ENCODE assay signal across 1 cellular context in the genomic region with DNA sequence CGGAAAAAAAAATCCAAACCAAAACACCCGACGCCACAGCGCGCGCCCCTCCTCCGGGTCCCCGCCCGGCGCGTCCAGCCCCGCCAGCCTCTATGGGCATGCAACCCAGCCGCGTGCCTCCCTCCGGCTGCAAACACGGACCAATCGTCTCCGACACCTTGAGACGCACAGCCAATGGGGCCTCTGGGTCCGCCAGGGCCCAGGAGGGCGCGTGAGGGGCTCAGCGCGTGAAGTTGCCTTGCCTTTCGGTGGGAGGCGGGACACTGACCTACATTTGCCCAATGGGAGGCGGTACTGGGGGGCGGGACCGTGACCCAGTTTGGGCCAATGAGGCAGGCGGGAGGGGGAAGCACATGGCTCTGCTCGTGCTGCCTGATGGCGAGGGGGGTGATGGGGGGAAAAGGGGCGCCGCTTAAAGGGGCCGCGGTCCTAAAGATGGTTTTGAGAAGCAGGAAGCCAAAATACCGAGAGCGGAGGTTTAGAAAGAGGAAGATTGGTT.
A peak's percentile ranks its signal among the peaks of the same experiment; 100 is the strongest.
TF ChIP-seq lines count a peak whose summit lies in the region.

No MANE protein-coding gene starts in this region.

TF ChIP-seq in HEK293, 187 proteins besides CTCF, POLR2A, EP300 and RAD21 (continued from another document and continues in another):
- TF ChIP-seq, protein P1, sequence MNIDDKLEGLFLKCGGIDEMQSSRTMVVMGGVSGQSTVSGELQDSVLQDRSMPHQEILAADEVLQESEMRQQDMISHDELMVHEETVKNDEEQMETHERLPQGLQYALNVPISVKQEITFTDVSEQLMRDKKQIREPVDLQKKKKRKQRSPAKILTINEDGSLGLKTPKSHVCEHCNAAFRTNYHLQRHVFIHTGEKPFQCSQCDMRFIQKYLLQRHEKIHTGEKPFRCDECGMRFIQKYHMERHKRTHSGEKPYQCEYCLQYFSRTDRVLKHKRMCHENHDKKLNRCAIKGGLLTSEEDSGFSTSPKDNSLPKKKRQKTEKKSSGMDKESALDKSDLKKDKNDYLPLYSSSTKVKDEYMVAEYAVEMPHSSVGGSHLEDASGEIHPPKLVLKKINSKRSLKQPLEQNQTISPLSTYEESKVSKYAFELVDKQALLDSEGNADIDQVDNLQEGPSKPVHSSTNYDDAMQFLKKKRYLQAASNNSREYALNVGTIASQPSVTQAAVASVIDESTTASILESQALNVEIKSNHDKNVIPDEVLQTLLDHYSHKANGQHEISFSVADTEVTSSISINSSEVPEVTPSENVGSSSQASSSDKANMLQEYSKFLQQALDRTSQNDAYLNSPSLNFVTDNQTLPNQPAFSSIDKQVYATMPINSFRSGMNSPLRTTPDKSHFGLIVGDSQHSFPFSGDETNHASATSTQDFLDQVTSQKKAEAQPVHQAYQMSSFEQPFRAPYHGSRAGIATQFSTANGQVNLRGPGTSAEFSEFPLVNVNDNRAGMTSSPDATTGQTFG (tag by site-specific recombination; IDR thresholded peaks at IDR 0.05; ENCODE audit: borderline replicate concordance) = no peak
- TF ChIP-seq ZNF785 (tag by site-specific recombination; IDR thresholded peaks at IDR 0.05) = no peak
- no peak for TF ChIP-seq ZNF221 (tag by site-specific recombination; IDR thresholded peaks at IDR 0.05; ENCODE audit: borderline replicate concordance)
- no peak for TF ChIP-seq ZSCAN23 (tag by site-specific recombination; IDR thresholded peaks at IDR 0.05)
- TF ChIP-seq, protein P2, sequence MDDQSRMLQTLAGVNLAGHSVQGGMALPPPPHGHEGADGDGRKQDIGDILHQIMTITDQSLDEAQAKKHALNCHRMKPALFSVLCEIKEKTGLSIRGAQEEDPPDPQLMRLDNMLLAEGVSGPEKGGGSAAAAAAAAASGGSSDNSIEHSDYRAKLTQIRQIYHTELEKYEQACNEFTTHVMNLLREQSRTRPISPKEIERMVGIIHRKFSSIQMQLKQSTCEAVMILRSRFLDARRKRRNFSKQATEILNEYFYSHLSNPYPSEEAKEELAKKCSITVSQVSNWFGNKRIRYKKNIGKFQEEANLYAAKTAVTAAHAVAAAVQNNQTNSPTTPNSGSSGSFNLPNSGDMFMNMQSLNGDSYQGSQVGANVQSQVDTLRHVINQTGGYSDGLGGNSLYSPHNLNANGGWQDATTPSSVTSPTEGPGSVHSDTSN (CRISPR knock-in tag; IDR thresholded peaks at IDR 0.05) = no peak; the same call in 1 of the 2 replicates
- no peak for TF ChIP-seq ZEB2 (tag by site-specific recombination; IDR thresholded peaks at IDR 0.05)
- no peak for TF ChIP-seq ZNF292 (tag by site-specific recombination; IDR thresholded peaks at IDR 0.05; ENCODE audit: borderline replicate concordance, low read depth)
- no peak for TF ChIP-seq ZNF23 (tag by site-specific recombination; IDR thresholded peaks at IDR 0.05; ENCODE audit: borderline replicate concordance)
- TF ChIP-seq ZBTB1 (tag by site-specific recombination; IDR thresholded peaks at IDR 0.05) = no peak
- TF ChIP-seq ZNF174 (tag by site-specific recombination; IDR thresholded peaks at IDR 0.05) = no peak
- TF ChIP-seq ZNF610 (tag by site-specific recombination; IDR thresholded peaks at IDR 0.05; ENCODE audit: borderline replicate concordance) = no peak
- TF ChIP-seq ZBTB20 (tag by site-specific recombination; IDR thresholded peaks at IDR 0.05) = peak; percentile 90; the same call in 1 of the 2 replicates
- TF ChIP-seq ZNF624 (tag by site-specific recombination; IDR thresholded peaks at IDR 0.05) = no peak
- no peak for TF ChIP-seq ZNF248 (tag by site-specific recombination; IDR thresholded peaks at IDR 0.05)
- no peak for TF ChIP-seq GLI2 (tag by site-specific recombination; IDR thresholded peaks at IDR 0.05; ENCODE audit: borderline replicate concordance, low read depth)
- TF ChIP-seq, protein P3, sequence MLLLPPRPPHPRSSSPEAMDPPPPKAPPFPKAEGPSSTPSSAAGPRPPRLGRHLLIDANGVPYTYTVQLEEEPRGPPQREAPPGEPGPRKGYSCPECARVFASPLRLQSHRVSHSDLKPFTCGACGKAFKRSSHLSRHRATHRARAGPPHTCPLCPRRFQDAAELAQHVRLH (tag by site-specific recombination; IDR thresholded peaks at IDR 0.05) = no peak
- TF ChIP-seq ZNF169 (tag by site-specific recombination; IDR thresholded peaks at IDR 0.05) = no peak
- no peak for TF ChIP-seq ZFP3 (tag by site-specific recombination; IDR thresholded peaks at IDR 0.05; ENCODE audit: low read depth)
- TF ChIP-seq, protein P4, sequence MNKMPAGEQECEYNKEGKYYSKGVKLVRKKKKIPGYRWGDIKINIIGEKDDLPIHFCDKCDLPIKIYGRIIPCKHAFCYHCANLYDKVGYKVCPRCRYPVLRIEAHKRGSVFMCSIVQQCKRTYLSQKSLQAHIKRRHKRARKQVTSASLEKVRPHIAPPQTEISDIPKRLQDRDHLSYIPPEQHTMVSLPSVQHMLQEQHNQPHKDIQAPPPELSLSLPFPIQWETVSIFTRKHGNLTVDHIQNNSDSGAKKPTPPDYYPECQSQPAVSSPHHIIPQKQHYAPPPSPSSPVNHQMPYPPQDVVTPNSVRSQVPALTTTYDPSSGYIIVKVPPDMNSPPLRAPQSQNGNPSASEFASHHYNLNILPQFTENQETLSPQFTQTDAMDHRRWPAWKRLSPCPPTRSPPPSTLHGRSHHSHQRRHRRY (tag by site-specific recombination; IDR thresholded peaks at IDR 0.05) = no peak
- TF ChIP-seq, protein P5, sequence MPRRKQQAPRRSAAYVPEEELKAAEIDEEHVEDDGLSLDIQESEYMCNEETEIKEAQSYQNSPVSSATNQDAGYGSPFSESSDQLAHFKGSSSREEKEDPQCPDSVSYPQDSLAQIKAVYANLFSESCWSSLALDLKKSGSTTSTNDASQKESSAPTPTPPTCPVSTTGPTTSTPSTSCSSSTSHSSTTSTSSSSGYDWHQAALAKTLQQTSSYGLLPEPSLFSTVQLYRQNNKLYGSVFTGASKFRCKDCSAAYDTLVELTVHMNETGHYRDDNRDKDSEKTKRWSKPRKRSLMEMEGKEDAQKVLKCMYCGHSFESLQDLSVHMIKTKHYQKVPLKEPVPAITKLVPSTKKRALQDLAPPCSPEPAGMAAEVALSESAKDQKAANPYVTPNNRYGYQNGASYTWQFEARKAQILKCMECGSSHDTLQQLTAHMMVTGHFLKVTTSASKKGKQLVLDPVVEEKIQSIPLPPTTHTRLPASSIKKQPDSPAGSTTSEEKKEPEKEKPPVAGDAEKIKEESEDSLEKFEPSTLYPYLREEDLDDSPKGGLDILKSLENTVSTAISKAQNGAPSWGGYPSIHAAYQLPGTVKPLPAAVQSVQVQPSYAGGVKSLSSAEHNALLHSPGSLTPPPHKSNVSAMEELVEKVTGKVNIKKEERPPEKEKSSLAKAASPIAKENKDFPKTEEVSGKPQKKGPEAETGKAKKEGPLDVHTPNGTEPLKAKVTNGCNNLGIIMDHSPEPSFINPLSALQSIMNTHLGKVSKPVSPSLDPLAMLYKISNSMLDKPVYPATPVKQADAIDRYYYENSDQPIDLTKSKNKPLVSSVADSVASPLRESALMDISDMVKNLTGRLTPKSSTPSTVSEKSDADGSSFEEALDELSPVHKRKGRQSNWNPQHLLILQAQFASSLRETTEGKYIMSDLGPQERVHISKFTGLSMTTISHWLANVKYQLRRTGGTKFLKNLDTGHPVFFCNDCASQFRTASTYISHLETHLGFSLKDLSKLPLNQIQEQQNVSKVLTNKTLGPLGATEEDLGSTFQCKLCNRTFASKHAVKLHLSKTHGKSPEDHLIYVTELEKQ (tag by site-specific recombination; IDR thresholded peaks at IDR 0.05; ENCODE audit: borderline replicate concordance) = no peak
- TF ChIP-seq YY2 (tag by site-specific recombination; IDR thresholded peaks at IDR 0.05) = 0 out of 2 replicates have a peak, but pooled peaks have one; percentile 18
- TF ChIP-seq ZNF112 (tag by site-specific recombination; IDR thresholded peaks at IDR 0.05) = no peak
- no peak for TF ChIP-seq ZNF621 (tag by site-specific recombination; IDR thresholded peaks at IDR 0.05)
- peak; percentile 79; the same call in 1 of the 2 replicates for TF ChIP-seq ZBTB7A (tag by site-specific recombination; IDR thresholded peaks at IDR 0.05; ENCODE audit: low read depth)
- TF ChIP-seq YY1 (tag by site-specific recombination; IDR thresholded peaks at IDR 0.05) = no peak
- TF ChIP-seq, protein P6, sequence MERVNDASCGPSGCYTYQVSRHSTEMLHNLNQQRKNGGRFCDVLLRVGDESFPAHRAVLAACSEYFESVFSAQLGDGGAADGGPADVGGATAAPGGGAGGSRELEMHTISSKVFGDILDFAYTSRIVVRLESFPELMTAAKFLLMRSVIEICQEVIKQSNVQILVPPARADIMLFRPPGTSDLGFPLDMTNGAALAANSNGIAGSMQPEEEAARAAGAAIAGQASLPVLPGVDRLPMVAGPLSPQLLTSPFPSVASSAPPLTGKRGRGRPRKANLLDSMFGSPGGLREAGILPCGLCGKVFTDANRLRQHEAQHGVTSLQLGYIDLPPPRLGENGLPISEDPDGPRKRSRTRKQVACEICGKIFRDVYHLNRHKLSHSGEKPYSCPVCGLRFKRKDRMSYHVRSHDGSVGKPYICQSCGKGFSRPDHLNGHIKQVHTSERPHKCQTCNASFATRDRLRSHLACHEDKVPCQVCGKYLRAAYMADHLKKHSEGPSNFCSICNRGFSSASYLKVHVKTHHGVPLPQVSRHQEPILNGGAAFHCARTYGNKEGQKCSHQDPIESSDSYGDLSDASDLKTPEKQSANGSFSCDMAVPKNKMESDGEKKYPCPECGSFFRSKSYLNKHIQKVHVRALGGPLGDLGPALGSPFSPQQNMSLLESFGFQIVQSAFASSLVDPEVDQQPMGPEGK (tag by site-specific recombination; IDR thresholded peaks at IDR 0.05) = peak; percentile 95
- no peak for TF ChIP-seq SCRT1 (tag by site-specific recombination; IDR thresholded peaks at IDR 0.05; ENCODE audit: borderline replicate concordance)
- TF ChIP-seq, protein P7, sequence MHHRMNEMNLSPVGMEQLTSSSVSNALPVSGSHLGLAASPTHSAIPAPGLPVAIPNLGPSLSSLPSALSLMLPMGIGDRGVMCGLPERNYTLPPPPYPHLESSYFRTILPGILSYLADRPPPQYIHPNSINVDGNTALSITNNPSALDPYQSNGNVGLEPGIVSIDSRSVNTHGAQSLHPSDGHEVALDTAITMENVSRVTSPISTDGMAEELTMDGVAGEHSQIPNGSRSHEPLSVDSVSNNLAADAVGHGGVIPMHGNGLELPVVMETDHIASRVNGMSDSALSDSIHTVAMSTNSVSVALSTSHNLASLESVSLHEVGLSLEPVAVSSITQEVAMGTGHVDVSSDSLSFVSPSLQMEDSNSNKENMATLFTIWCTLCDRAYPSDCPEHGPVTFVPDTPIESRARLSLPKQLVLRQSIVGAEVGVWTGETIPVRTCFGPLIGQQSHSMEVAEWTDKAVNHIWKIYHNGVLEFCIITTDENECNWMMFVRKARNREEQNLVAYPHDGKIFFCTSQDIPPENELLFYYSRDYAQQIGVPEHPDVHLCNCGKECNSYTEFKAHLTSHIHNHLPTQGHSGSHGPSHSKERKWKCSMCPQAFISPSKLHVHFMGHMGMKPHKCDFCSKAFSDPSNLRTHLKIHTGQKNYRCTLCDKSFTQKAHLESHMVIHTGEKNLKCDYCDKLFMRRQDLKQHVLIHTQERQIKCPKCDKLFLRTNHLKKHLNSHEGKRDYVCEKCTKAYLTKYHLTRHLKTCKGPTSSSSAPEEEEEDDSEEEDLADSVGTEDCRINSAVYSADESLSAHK (tag by site-specific recombination; IDR thresholded peaks at IDR 0.05) = 0 out of 2 replicates have a peak, but pooled peaks have one; percentile 36
- TF ChIP-seq ZFHX2 (tag by site-specific recombination; conservative IDR thresholded peaks at IDR 0.05) = no peak; the same call in 1 of the 2 replicates
- TF ChIP-seq, protein P8, sequence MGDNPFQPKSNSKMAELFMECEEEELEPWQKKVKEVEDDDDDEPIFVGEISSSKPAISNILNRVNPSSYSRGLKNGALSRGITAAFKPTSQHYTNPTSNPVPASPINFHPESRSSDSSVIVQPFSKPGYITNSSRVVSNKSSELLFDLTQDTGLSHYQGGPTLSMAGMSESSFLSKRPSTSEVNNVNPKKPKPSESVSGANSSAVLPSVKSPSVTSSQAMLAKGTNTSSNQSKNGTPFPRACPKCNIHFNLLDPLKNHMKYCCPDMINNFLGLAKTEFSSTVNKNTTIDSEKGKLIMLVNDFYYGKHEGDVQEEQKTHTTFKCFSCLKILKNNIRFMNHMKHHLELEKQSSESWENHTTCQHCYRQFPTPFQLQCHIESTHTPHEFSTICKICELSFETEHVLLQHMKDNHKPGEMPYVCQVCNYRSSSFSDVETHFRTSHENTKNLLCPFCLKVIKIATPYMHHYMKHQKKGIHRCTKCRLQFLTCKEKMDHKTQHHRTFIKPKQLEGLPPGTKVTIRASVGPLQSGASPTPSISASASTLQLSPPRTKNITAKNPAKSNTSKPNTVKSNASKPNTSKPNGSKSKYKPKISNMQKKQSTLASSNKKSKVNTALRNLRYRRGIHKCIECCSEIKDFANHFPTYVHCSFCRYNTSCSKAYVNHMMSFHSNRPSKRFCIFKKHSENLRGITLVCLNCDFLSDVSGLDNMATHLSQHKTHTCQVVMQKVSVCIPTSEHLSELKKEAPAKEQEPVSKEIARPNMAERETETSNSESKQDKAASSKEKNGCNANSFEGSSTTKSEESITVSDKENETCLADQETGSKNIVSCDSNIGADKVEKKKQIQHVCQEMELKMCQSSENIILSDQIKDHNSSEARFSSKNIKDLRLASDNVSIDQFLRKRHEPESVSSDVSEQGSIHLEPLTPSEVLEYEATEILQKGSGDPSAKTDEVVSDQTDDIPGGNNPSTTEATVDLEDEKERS (tag by site-specific recombination; IDR thresholded peaks at IDR 0.05) = no peak
- no peak for TF ChIP-seq ZNF585B (tag by site-specific recombination; IDR thresholded peaks at IDR 0.05)
- no peak; the same call in 1 of the 2 replicates for TF ChIP-seq KLF7 (tag by site-specific recombination; IDR thresholded peaks at IDR 0.05; ENCODE audit: borderline replicate concordance)
